In the genomic region with DNA sequence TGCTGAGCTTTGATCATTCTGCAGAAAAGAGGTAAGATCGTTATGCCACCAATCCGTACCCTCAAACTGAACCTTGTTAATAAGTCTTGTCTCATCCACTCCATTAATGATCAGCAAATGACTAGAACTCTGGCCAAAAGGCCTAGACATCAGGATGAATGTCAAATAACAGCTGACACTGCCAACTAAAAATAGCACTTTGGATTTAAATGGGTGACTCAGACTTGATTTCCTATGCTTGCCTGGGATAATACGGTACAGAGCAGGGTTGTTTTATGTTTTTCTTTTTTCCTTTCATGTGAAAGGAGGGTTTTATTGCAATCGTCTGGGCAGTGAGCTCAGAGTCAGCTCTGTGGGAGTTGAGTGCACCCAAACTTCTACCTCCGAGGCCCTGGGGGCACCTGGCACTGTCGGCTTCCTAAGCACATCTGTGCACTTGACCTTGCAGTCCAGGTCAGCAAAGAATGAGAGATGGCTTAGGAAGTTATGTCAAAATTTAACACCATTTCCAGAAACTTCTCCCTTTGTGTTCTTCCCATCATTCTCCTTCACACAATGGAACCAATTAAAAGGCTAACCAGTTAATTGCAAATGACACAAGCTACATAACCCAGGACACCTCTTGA, we compare ENCODE assay signal across 12 cellular contexts.
DNase-seq lines count a peak whose midpoint lies in the region; ATAC-seq and TF ChIP-seq lines count a peak whose summit lies in the region.
"Had no signal": no experiment of that assay in that cellular context is flagged by ENCODE, and none has a peak within 500 bp of the region (broad histone marks: within the 10 kb centered on the region; RNA-seq: fewer than 3 reads in every experiment).

No MANE protein-coding gene starts in this region.

- CTCF ChIA-PET in AG04450 (lab: Charles Lee): interaction anchor here (1.7 kb wide), 1 partner anchor 106 kb away, joined by 4 read pairs; no protein-coding TSS in a partner anchor
- CTCF ChIA-PET in PC-3 (lab: Charles Lee): no interaction called here

- no peaks in the 10 kb centered on the region for H3K9me2 ChIP-seq in PC-3 (replicated peaks; ENCODE audit: low read length)

- WGBS in esophagus muscularis mucosa: 29% methylated on average over 6 of the region's 6 CpGs
- 92% methylated on average over 4 of the region's 6 CpGs; no CpG with 5 or more reads in 1 of the 2 experiments for WGBS in mesodermal cell (ENCODE audit: insufficient coverage in 2 of 2), 2 experiments

- intact Hi-C loops in PC-3 (cut with micrococcal nuclease) (no loop called here), esophagus muscularis mucosa (cut with DNase I) (no loop called here)

- TF ChIP-seq CTCF in AG04450 (IDR thresholded peaks at IDR 0.05; ENCODE audit: low read depth, low read length) (no peak), PC-3 (conservative IDR thresholded peaks at IDR 0.05; ENCODE audit: low read depth, low read length) (no peak), esophagus muscularis mucosa (IDR thresholded peaks at IDR 0.05) (no peak)

- H4K20me1 ChIP-seq in PC-3 (ENCODE audit: low read length): no peaks in the 10 kb centered on the region

- no peak for TF ChIP-seq EP300 in esophagus muscularis mucosa (IDR thresholded peaks at IDR 0.05)

- H3F3A ChIP-seq in PC-3 (ENCODE audit: low read length, unreplicated experiment): no peaks in the 10 kb centered on the region

- no peak for TF ChIP-seq POLR2A in esophagus muscularis mucosa (IDR thresholded peaks at IDR 0.05; ENCODE audit: low read depth)

- H3K36me3 ChIP-seq in PC-3 (ENCODE audit: low read depth, low read length) (no peaks in the 10 kb centered on the region), esophagus muscularis mucosa (no peaks in the 10 kb centered on the region), mesodermal cell (ENCODE audit: control insufficient read depth, insufficient read depth, low read length) (no peaks in the 10 kb centered on the region)

- BruUV-seq in PC-3 (replicated peaks; lab: Mats Ljungman, UMichigan): no TSS peak

- H3K4me3 ChIP-seq in AG04450 (ENCODE audit: low read depth, low read length): no peak overlapping the region
- no peak overlapping the region for H3K4me3 ChIP-seq in PC-3 (ENCODE audit: low read length)
- H3K4me3 ChIP-seq in esophagus muscularis mucosa: no peak overlapping the region
- H3K4me3 ChIP-seq in mesodermal cell (ENCODE audit: extremely low read depth, insufficient read depth, low read length, poor library complexity, severe bottlenecking): no peak overlapping the region
- H3K4me3 ChIP-seq: SK-N-MC had no signal

- H3K9me3 ChIP-seq in AG04450 (ENCODE audit: control insufficient read depth, insufficient read depth, low read length): no peaks in the 10 kb centered on the region
- H3K9me3 ChIP-seq in PC-3 (ENCODE audit: low read length): no peaks in the 10 kb centered on the region
- no peaks in the 10 kb centered on the region for H3K9me3 ChIP-seq in esophagus muscularis mucosa
- no peaks in the 10 kb centered on the region for H3K9me3 ChIP-seq in mesodermal cell (ENCODE audit: control insufficient read depth, low read length)

- H3K4me1 ChIP-seq in PC-3 (ENCODE audit: insufficient read depth, low read length): no peaks in the 10 kb centered on the region
- peaks cover 20 to 32% (median 29%) of the 10 kb centered on the region in 4 donors for H3K4me1 ChIP-seq in esophagus muscularis mucosa
- H3K4me1 ChIP-seq in mesodermal cell (ENCODE audit: control insufficient read depth, insufficient read depth, low read length, poor library complexity, severe bottlenecking): peaks cover 18% of the 10 kb centered on the region

- POLR2A ChIA-PET in AG04450 (lab: Yijun Ruan, JAX) (no interaction called here), PC-3 (lab: Charles Lee; ENCODE audit: unreplicated experiment) (interaction anchor here (0.5 kb wide), 1 partner anchor 744 kb away, joined by 4 read pairs; no protein-coding TSS in a partner anchor)

- no peaks in the 10 kb centered on the region for H3K27me3 ChIP-seq in AG04450 (ENCODE audit: control insufficient read depth, insufficient read depth, low read length)
- no peaks in the 10 kb centered on the region for H3K27me3 ChIP-seq in PC-3 (ENCODE audit: low read length)
- H3K27me3 ChIP-seq in esophagus muscularis mucosa: no peaks in the 10 kb centered on the region

- peak; percentile 18 for DNase-seq in AG04450 (ENCODE audit: low read depth, low spot score)
- DNase-seq in PC-3: peak; percentile 33
- DNase-seq in esophagus muscularis mucosa (ENCODE audit: extremely low spot score): no peak
- DNase-seq in UCSD-AML1 (lab: John Stamatoyannopoulos, UW; ENCODE audit: unreplicated experiment): no peak
- DNase-seq in NK-92 treated with Interleukin-12 subunit alpha and Interleukin-12 subunit beta, amount 100 ng/mL, for 24 hours (lab: John Stamatoyannopoulos, UW): no peak
- no peak for DNase-seq in NCI-H69 (lab: John Stamatoyannopoulos, UW)
- DNase-seq: effector memory CD4-positive, alpha-beta T cell; Kasumi-1; naive B cell had no signal

- peak; percentile 71 for ATAC-seq in PC-3
- ATAC-seq in HG03196 (IDR thresholded peaks at IDR 0.05; ENCODE audit: unreplicated experiment): no peak

- H3K27ac ChIP-seq in AG04450 (ENCODE audit: low read depth, low read length): no peak overlapping the region
- no peak overlapping the region for H3K27ac ChIP-seq in PC-3 (ENCODE audit: low read length)
- peak overlapping the region; percentile 13 to 65 (median 40) for H3K27ac ChIP-seq in esophagus muscularis mucosa (replicated peaks in 1 of 4)
- H3K27ac ChIP-seq in mesodermal cell (ENCODE audit: low read depth, low read length, severe bottlenecking): peak overlapping the region; percentile 11
- H3K27ac ChIP-seq: SK-N-MC had no signal

- H2AFZ ChIP-seq in PC-3 (ENCODE audit: low read length): no peak overlapping the region

- no peaks in the 10 kb centered on the region for H3K79me2 ChIP-seq in PC-3 (ENCODE audit: low read length)

- H3K4me2 ChIP-seq in PC-3 (ENCODE audit: low read length): no peak overlapping the region

- H3K9ac ChIP-seq in PC-3 (ENCODE audit: low read length): no peak overlapping the region

Comparison
In these comparisons a context has a peak if more than half of its experiments do, and no peak if none do; other contexts are left out.
1. DNase-seq: peak in AG04450 (single experiment) and PC-3 (single experiment); none in esophagus muscularis mucosa (single experiment), UCSD-AML1 (single experiment), NK-92 treated with Interleukin-12 subunit alpha and Interleukin-12 subunit beta, amount 100 ng/mL, for 24 hours (single experiment) and NCI-H69 (single experiment).
2. H3K27ac ChIP-seq: peak in esophagus muscularis mucosa (4 of 4) and mesodermal cell (single experiment); none in AG04450 (single experiment) and PC-3 (single experiment).